In genomic region chr5:172630482-172630881, GRCh38 we compare ENCODE assay signal across 1 cellular context.
TF ChIP-seq lines count a peak whose summit lies in the region.

No MANE protein-coding gene starts in this region.

TF ChIP-seq in K562, 482 proteins besides CTCF, POLR2A, EP300 and RAD21 (continues in another document):
- TF ChIP-seq ZNF699 (CRISPR knock-in tag; IDR thresholded peaks at IDR 0.05; ENCODE audit: insufficient replicate concordance) (no peak), FIP1L1 (IDR thresholded peaks at IDR 0.05; ENCODE audit: low read depth, low read length, poor library complexity, severe bottlenecking) (no peak), RAD51 (IDR thresholded peaks at IDR 0.05; ENCODE audit: borderline replicate concordance, low read depth) (peak; percentile 80), CBFA2T3 (IDR thresholded peaks at IDR 0.05) (no peak), TFAP4 (CRISPR knock-in tag; IDR thresholded peaks at IDR 0.05; ENCODE audit: borderline replicate concordance) (no peak), CBFB (CRISPR knock-in tag; IDR thresholded peaks at IDR 0.05) (no peak), SREBF2 (CRISPR knock-in tag; IDR thresholded peaks at IDR 0.05) (no peak), TOE1 (IDR thresholded peaks at IDR 0.05; ENCODE audit: borderline replicate concordance) (peak; percentile 51; the same call in 1 of the 2 replicates), TOE1 (CRISPR knock-in tag; IDR thresholded peaks at IDR 0.05; ENCODE audit: borderline replicate concordance, low read depth) (no peak), TRIM28 (IDR thresholded peaks at IDR 0.05) (no peak), TCF7 (IDR thresholded peaks at IDR 0.05; ENCODE audit: borderline replicate concordance) (no peak), BCL6 (CRISPR knock-in tag; IDR thresholded peaks at IDR 0.05) (no peak), RNF2 (IDR thresholded peaks at IDR 0.05) (no peak), ZNF174 (CRISPR knock-in tag; IDR thresholded peaks at IDR 0.05) (no peak), KDM2B (CRISPR knock-in tag; IDR thresholded peaks at IDR 0.05) (no peak), SIN3B (IDR thresholded peaks at IDR 0.05; ENCODE audit: low read depth) (no peak), ESRRB (CRISPR knock-in tag; IDR thresholded peaks at IDR 0.05; ENCODE audit: borderline replicate concordance) (no peak), CEBPZ (IDR thresholded peaks at IDR 0.05; ENCODE audit: borderline replicate concordance, low read depth, low read length) (no peak), HNRNPH1 (optimal IDR thresholded peaks at IDR 0.05; ENCODE audit: low read depth, low read length) (no peak), BRF1 (IDR thresholded peaks at IDR 0.05; ENCODE audit: borderline replicate concordance, extremely low read depth, insufficient read length) (no peak), CHD4 (IDR thresholded peaks at IDR 0.05; ENCODE audit: insufficient read depth, insufficient replicate concordance, low read depth, low read length, poor library complexity, severe bottlenecking) (no peak), USF2 (CRISPR knock-in tag; IDR thresholded peaks at IDR 0.05) (peak; percentile 28; the same call in 1 of the 2 replicates), CBFA2T2 (conservative IDR thresholded peaks at IDR 0.05) (peak; percentile 57), MCM3 (IDR thresholded peaks at IDR 0.05) (no peak), HDGF (IDR thresholded peaks at IDR 0.05) (no peak), E4F1 (CRISPR knock-in tag; IDR thresholded peaks at IDR 0.05; ENCODE audit: borderline replicate concordance) (no peak)
- TF ChIP-seq, protein P1, sequence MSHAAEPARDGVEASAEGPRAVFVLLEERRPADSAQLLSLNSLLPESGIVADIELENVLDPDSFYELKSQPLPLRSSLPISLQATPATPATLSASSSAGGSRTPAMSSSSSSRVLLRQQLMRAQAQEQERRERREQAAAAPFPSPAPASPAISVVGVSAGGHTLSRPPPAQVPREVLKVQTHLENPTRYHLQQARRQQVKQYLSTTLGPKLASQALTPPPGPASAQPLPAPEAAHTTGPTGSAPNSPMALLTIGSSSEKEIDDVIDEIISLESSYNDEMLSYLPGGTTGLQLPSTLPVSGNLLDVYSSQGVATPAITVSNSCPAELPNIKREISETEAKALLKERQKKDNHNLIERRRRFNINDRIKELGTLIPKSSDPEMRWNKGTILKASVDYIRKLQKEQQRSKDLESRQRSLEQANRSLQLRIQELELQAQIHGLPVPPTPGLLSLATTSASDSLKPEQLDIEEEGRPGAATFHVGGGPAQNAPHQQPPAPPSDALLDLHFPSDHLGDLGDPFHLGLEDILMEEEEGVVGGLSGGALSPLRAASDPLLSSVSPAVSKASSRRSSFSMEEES (CRISPR knock-in tag; IDR thresholded peaks at IDR 0.05): peak; percentile 92
- TF ChIP-seq, protein P2, sequence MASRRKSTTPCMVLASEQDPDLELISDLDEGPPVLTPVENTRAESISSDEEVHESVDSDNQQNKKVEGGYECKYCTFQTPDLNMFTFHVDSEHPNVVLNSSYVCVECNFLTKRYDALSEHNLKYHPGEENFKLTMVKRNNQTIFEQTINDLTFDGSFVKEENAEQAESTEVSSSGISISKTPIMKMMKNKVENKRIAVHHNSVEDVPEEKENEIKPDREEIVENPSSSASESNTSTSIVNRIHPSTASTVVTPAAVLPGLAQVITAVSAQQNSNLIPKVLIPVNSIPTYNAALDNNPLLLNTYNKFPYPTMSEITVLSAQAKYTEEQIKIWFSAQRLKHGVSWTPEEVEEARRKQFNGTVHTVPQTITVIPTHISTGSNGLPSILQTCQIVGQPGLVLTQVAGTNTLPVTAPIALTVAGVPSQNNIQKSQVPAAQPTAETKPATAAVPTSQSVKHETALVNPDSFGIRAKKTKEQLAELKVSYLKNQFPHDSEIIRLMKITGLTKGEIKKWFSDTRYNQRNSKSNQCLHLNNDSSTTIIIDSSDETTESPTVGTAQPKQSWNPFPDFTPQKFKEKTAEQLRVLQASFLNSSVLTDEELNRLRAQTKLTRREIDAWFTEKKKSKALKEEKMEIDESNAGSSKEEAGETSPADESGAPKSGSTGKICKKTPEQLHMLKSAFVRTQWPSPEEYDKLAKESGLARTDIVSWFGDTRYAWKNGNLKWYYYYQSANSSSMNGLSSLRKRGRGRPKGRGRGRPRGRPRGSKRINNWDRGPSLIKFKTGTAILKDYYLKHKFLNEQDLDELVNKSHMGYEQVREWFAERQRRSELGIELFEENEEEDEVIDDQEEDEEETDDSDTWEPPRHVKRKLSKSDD (conservative IDR thresholded peaks at IDR 0.05; ENCODE audit: low read length): no peak
- TF ChIP-seq, protein P3, sequence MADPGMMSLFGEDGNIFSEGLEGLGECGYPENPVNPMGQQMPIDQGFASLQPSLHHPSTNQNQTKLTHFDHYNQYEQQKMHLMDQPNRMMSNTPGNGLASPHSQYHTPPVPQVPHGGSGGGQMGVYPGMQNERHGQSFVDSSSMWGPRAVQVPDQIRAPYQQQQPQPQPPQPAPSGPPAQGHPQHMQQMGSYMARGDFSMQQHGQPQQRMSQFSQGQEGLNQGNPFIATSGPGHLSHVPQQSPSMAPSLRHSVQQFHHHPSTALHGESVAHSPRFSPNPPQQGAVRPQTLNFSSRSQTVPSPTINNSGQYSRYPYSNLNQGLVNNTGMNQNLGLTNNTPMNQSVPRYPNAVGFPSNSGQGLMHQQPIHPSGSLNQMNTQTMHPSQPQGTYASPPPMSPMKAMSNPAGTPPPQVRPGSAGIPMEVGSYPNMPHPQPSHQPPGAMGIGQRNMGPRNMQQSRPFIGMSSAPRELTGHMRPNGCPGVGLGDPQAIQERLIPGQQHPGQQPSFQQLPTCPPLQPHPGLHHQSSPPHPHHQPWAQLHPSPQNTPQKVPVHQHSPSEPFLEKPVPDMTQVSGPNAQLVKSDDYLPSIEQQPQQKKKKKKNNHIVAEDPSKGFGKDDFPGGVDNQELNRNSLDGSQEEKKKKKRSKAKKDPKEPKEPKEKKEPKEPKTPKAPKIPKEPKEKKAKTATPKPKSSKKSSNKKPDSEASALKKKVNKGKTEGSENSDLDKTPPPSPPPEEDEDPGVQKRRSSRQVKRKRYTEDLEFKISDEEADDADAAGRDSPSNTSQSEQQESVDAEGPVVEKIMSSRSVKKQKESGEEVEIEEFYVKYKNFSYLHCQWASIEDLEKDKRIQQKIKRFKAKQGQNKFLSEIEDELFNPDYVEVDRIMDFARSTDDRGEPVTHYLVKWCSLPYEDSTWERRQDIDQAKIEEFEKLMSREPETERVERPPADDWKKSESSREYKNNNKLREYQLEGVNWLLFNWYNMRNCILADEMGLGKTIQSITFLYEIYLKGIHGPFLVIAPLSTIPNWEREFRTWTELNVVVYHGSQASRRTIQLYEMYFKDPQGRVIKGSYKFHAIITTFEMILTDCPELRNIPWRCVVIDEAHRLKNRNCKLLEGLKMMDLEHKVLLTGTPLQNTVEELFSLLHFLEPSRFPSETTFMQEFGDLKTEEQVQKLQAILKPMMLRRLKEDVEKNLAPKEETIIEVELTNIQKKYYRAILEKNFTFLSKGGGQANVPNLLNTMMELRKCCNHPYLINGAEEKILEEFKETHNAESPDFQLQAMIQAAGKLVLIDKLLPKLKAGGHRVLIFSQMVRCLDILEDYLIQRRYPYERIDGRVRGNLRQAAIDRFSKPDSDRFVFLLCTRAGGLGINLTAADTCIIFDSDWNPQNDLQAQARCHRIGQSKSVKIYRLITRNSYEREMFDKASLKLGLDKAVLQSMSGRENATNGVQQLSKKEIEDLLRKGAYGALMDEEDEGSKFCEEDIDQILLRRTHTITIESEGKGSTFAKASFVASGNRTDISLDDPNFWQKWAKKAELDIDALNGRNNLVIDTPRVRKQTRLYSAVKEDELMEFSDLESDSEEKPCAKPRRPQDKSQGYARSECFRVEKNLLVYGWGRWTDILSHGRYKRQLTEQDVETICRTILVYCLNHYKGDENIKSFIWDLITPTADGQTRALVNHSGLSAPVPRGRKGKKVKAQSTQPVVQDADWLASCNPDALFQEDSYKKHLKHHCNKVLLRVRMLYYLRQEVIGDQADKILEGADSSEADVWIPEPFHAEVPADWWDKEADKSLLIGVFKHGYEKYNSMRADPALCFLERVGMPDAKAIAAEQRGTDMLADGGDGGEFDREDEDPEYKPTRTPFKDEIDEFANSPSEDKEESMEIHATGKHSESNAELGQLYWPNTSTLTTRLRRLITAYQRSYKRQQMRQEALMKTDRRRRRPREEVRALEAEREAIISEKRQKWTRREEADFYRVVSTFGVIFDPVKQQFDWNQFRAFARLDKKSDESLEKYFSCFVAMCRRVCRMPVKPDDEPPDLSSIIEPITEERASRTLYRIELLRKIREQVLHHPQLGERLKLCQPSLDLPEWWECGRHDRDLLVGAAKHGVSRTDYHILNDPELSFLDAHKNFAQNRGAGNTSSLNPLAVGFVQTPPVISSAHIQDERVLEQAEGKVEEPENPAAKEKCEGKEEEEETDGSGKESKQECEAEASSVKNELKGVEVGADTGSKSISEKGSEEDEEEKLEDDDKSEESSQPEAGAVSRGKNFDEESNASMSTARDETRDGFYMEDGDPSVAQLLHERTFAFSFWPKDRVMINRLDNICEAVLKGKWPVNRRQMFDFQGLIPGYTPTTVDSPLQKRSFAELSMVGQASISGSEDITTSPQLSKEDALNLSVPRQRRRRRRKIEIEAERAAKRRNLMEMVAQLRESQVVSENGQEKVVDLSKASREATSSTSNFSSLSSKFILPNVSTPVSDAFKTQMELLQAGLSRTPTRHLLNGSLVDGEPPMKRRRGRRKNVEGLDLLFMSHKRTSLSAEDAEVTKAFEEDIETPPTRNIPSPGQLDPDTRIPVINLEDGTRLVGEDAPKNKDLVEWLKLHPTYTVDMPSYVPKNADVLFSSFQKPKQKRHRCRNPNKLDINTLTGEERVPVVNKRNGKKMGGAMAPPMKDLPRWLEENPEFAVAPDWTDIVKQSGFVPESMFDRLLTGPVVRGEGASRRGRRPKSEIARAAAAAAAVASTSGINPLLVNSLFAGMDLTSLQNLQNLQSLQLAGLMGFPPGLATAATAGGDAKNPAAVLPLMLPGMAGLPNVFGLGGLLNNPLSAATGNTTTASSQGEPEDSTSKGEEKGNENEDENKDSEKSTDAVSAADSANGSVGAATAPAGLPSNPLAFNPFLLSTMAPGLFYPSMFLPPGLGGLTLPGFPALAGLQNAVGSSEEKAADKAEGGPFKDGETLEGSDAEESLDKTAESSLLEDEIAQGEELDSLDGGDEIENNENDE (IDR thresholded peaks at IDR 0.05; ENCODE audit: low read depth, low read length): no peak
- TF ChIP-seq, protein P4, sequence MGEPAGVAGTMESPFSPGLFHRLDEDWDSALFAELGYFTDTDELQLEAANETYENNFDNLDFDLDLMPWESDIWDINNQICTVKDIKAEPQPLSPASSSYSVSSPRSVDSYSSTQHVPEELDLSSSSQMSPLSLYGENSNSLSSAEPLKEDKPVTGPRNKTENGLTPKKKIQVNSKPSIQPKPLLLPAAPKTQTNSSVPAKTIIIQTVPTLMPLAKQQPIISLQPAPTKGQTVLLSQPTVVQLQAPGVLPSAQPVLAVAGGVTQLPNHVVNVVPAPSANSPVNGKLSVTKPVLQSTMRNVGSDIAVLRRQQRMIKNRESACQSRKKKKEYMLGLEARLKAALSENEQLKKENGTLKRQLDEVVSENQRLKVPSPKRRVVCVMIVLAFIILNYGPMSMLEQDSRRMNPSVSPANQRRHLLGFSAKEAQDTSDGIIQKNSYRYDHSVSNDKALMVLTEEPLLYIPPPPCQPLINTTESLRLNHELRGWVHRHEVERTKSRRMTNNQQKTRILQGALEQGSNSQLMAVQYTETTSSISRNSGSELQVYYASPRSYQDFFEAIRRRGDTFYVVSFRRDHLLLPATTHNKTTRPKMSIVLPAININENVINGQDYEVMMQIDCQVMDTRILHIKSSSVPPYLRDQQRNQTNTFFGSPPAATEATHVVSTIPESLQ (CRISPR knock-in tag; IDR thresholded peaks at IDR 0.05): no peak
